9 cellular contexts compared by ENCODE assay signal in the genomic region with DNA sequence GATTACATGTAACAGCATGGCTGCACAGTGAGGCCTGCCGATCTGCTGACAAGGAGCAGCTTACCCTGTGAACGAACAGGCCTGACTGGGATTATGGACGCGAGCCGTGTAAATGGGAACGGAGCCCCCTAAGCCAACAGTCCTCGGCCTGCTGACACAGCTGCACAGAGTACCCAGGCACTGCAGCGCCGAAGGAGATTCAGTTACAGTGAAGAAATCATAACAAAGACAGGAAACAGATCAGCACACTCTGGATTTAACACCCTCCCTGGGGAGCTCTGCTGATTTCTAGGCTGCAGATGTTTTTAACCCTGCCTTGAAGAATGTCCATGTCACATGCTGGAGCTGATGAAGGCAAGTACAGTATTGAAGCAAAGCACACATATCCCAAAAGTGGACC. TPM values are rescaled to one million over a fixed set of nuclear protein-coding genes. Genes with fewer than 3 reads are reported as not detected.
DNase-seq lines count a peak whose midpoint lies in the region; ATAC-seq, FAIRE-seq and TF ChIP-seq lines count a peak whose summit lies in the region.
"Had no signal": no experiment of that assay in that cellular context is flagged by ENCODE, and none has a peak within 500 bp of the region (broad histone marks: within the 10 kb centered on the region; RNA-seq: fewer than 3 reads in every experiment).

No MANE protein-coding gene starts in this region.

- H3K4me1 Mint-ChIP-seq in astrocyte (ENCODE audit: low read depth, unreplicated experiment) = peaks cover 12% of the 10 kb centered on the region
- no peaks in the 10 kb centered on the region for H3K4me1 Mint-ChIP-seq in activated naive CD4-positive, alpha-beta T cell treated with anti-CD3 and anti-CD28 coated beads for 36 hours (ENCODE audit: low read depth)
- H3K4me1 Mint-ChIP-seq: activated CD4-positive, alpha-beta T cell treated with anti-CD3 and anti-CD28 coated beads for 36 hours had no signal

- TF ChIP-seq POLR2A in testis (IDR thresholded peaks at IDR 0.05) = no peak

- H3K36me3 ChIP-seq in astrocyte (ENCODE audit: insufficient read depth, low read length) (no peaks in the 10 kb centered on the region), testis (ENCODE audit: low read depth, missing control alignments) (no peaks in the 10 kb centered on the region)

- H3K9ac ChIP-seq in astrocyte (ENCODE audit: low read length) = peak overlapping the region; percentile 17

- no peak for ATAC-seq in left colon
- ATAC-seq: activated CD4-positive, alpha-beta T cell treated with anti-CD3 and anti-CD28 coated beads for 36 hours; K562 had no signal

- H3K4me1 ChIP-seq in astrocyte (ENCODE audit: insufficient read depth, low read length) = peaks cover 12% of the 10 kb centered on the region
- peaks cover 9% of the 10 kb centered on the region for H3K4me1 ChIP-seq in testis

- no peaks in the 10 kb centered on the region for H3K79me2 ChIP-seq in astrocyte (ENCODE audit: insufficient read depth, low read length)

- FAIRE-seq in astrocyte (lab: Jason Lieb, UNC) = peak; percentile 73
- FAIRE-seq: K562 had no signal

- peak overlapping the region; percentile 48 for H3K27ac Mint-ChIP-seq in astrocyte (ENCODE audit: unreplicated experiment)
- no peak overlapping the region for H3K27ac Mint-ChIP-seq in activated naive CD4-positive, alpha-beta T cell treated with anti-CD3 and anti-CD28 coated beads for 36 hours
- H3K27ac Mint-ChIP-seq: activated CD4-positive, alpha-beta T cell treated with anti-CD3 and anti-CD28 coated beads for 36 hours had no signal

- H3K9me3 ChIP-seq in astrocyte (ENCODE audit: insufficient read depth, low read depth, low read length) = no peaks in the 10 kb centered on the region
- H3K9me3 ChIP-seq in testis = no peaks in the 10 kb centered on the region

- CTCF ChIA-PET in activated naive CD4-positive, alpha-beta T cell treated with anti-CD3 and anti-CD28 coated beads for 36 hours (lab: Charles Lee) = no interaction called here

- H3K4me2 ChIP-seq in astrocyte (ENCODE audit: low read length) = peak overlapping the region; percentile 60

- peak overlapping the region; percentile 50 for H2AFZ ChIP-seq in astrocyte (ENCODE audit: low read depth, low read length)

- H3K27me3 Mint-ChIP-seq in astrocyte (ENCODE audit: low read depth, unreplicated experiment) = peaks cover 7% of the 10 kb centered on the region
- peaks cover 28% of the 10 kb centered on the region for H3K27me3 Mint-ChIP-seq in activated naive CD4-positive, alpha-beta T cell treated with anti-CD3 and anti-CD28 coated beads for 36 hours (ENCODE audit: low read depth)

- no peaks in the 10 kb centered on the region for H3K27me3 ChIP-seq in astrocyte (ENCODE audit: insufficient read depth, low read length)
- H3K27me3 ChIP-seq in testis = no peaks in the 10 kb centered on the region

- H3K9me3 Mint-ChIP-seq in astrocyte (ENCODE audit: unreplicated experiment) = peaks cover 4% of the 10 kb centered on the region
- peaks cover 7% of the 10 kb centered on the region for H3K9me3 Mint-ChIP-seq in activated naive CD4-positive, alpha-beta T cell treated with anti-CD3 and anti-CD28 coated beads for 36 hours

- intact Hi-C loops in left colon (cut with DNase I, micrococcal nuclease) = no loop called here
- intact Hi-C loops in testis (cut with DNase I; ENCODE audit: low total_unique reads) = no loop called here
- intact Hi-C loops in activated naive CD4-positive, alpha-beta T cell treated with anti-CD3 and anti-CD28 coated beads for 36 hours (cut with micrococcal nuclease) = no loop called here

- H3K4me3 Mint-ChIP-seq in astrocyte (ENCODE audit: unreplicated experiment) = no peak overlapping the region
- no peak overlapping the region for H3K4me3 Mint-ChIP-seq in activated naive CD4-positive, alpha-beta T cell treated with anti-CD3 and anti-CD28 coated beads for 36 hours
- H3K4me3 Mint-ChIP-seq: activated CD4-positive, alpha-beta T cell treated with anti-CD3 and anti-CD28 coated beads for 36 hours had no signal

- H3K36me3 Mint-ChIP-seq in astrocyte (ENCODE audit: low read depth, unreplicated experiment) = peaks cover 1% of the 10 kb centered on the region
- peaks cover 1% of the 10 kb centered on the region for H3K36me3 Mint-ChIP-seq in activated naive CD4-positive, alpha-beta T cell treated with anti-CD3 and anti-CD28 coated beads for 36 hours (ENCODE audit: low read depth)

- no peaks in the 10 kb centered on the region for H4K20me1 ChIP-seq in astrocyte (ENCODE audit: insufficient read depth, low read length)

- H3K4me3 ChIP-seq in astrocyte (ENCODE audit: insufficient read depth, low read depth, low read length) (peak overlapping the region; percentile 13), testis (no peak overlapping the region)
- H3K4me3 ChIP-seq: K562 had no signal

- TF ChIP-seq CTCF in astrocyte (IDR thresholded peaks at IDR 0.05; ENCODE audit: insufficient read depth, low read depth, low read length) = no peak
- no peak for TF ChIP-seq CTCF in testis (IDR thresholded peaks at IDR 0.05)
- TF ChIP-seq CTCF in GM20000 (IDR thresholded peaks at IDR 0.05; ENCODE audit: extremely low read depth, missing control alignments) = no peak

- 22 to 31% methylated on average over 7 to 9 of the region's 9 CpGs for WGBS in testis, 2 donors

- H3K27ac ChIP-seq in astrocyte (ENCODE audit: low read depth, low read length) (no peak overlapping the region), testis (peak overlapping the region; percentile 64 to 79)

- DNase-seq in Kasumi-1 (lab: John Stamatoyannopoulos, UW) (peak; percentile 73 to 84), astrocyte (ENCODE audit: low read depth) (no peak), left colon (peak; percentile 17 to 31), testis (peak; percentile 64), GM20000 (ENCODE audit: low spot score) (no peak), inferior parietal cortex (ENCODE audit: extremely low spot score) (no peak)
- DNase-seq in activated naive CD4-positive, alpha-beta T cell treated with anti-CD3 and anti-CD28 coated beads for 36 hours = no peak
- DNase-seq: activated CD4-positive, alpha-beta T cell treated with anti-CD3 and anti-CD28 coated beads for 36 hours had no signal

RNA-seq across cellular contexts. Expression of gene COLEC12, which starts 43.4 kb away (rescaled TPM):
- total RNA-seq in astrocyte = 11.6 and 13.2 TPM in 2 replicates
- total RNA-seq in left colon = 1 to 10 TPM; 2.7 to 6.4 TPM
- 1 to 10 TPM; 4.5 to 8.1 TPM for total RNA-seq in testis
- polyA plus RNA-seq in testis (ENCODE audit: insufficient read depth, low read depth, low replicate concordance) = 10.4 TPM
- not detected for total RNA-seq in activated naive CD4-positive, alpha-beta T cell treated with anti-CD3 and anti-CD28 coated beads for 36 hours
- total RNA-seq: activated CD4-positive, alpha-beta T cell treated with anti-CD3 and anti-CD28 coated beads for 36 hours had no signal
- polyA plus RNA-seq: K562 had no signal

Comparison
In these comparisons a context has a peak if more than half of its experiments do, and no peak if none do; other contexts are left out.
1. DNase-seq: peak in Kasumi-1 (2 of 2), left colon (2 of 2) and testis (single experiment); none in astrocyte (single experiment), GM20000 (single experiment), activated naive CD4-positive, alpha-beta T cell treated with anti-CD3 and anti-CD28 coated beads for 36 hours (single experiment) and inferior parietal cortex (single experiment).